18 cellular contexts compared by ENCODE assay signal in the genomic region with DNA sequence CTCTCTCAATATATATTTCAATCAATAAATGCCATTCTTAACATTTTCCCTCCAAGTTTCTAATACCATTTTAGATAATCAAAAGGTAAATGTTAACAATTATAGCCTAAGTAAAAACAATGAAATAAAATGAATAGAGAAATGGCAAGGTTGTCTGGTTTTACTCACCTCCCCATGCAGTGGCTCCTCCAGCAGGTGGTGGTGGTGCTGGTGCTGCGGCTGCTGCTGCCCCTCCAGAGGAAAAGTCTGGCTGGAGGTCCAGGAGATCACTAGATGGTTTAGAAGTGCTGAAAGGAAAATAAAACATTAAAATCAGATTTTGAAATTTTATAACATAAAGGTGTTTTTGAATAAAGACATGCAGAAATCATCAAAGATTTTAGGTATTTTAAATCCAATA.
"Had no signal": no experiment of that assay in that cellular context is flagged by ENCODE, and none has a peak within 500 bp of the region (broad histone marks: within the 10 kb centered on the region; RNA-seq: fewer than 3 reads in every experiment).

No MANE protein-coding gene starts in this region.

- H3K27me3 Mint-ChIP-seq: stimulated activated memory B cell treated with anti-CD40 and anti-IgM and Interleukin-4, amounts not matched to agents 10 μg/mL and 1 μg/mL and 100 μg/mL, for 72 hours; type B pancreatic cell had no signal

- H3K9me3 Mint-ChIP-seq: natural killer cell; stimulated activated memory B cell treated with anti-CD40 and anti-IgM and Interleukin-4, amounts not matched to agents 10 μg/mL and 1 μg/mL and 100 μg/mL, for 72 hours; type B pancreatic cell had no signal

- H3K27me3 ChIP-seq: left lung, neutrophil, pancreas, testis, tibial artery had no signal

- H3K27ac Mint-ChIP-seq: natural killer cell; stimulated activated memory B cell treated with anti-CD40 and anti-IgM and Interleukin-4, amounts not matched to agents 10 μg/mL and 1 μg/mL and 100 μg/mL, for 72 hours; type B pancreatic cell had no signal

- FAIRE-seq: endometrium, frontal cortex, kidney, pancreas had no signal

- H3K4me1 ChIP-seq: left lung, pancreas, testis had no signal

- H3K9me3 ChIP-seq: left lung, neutrophil, pancreas, testis, tibial artery had no signal

- H3K36me3 Mint-ChIP-seq: natural killer cell; stimulated activated memory B cell treated with anti-CD40 and anti-IgM and Interleukin-4, amounts not matched to agents 10 μg/mL and 1 μg/mL and 100 μg/mL, for 72 hours; type B pancreatic cell had no signal

- H3K4me1 Mint-ChIP-seq: natural killer cell; stimulated activated memory B cell treated with anti-CD40 and anti-IgM and Interleukin-4, amounts not matched to agents 10 μg/mL and 1 μg/mL and 100 μg/mL, for 72 hours had no signal

- H3K27ac ChIP-seq: coronary artery, left lung, neutrophil, pancreas, testis, tibial artery had no signal

- H3K4me3 ChIP-seq: coronary artery, left lung, pancreas, testis, tibial artery had no signal

- H3K36me3 ChIP-seq: left lung, neutrophil, pancreas, tibial artery had no signal

- DNase-seq: dermis blood vessel endothelial cell; effector memory CD4-positive, alpha-beta T cell; kidney; left cardiac atrium; left lung; natural killer cell; pancreas; stimulated activated CD4-positive, alpha-beta T cell treated with anti-CD3 and anti-CD28 coated beads, Interleukin-4, amount 100 ng/mL, for 4 hours; stimulated activated naive CD8-positive, alpha-beta T cell treated with anti-CD3 and anti-CD28 coated beads, Interleukin-15, Interleukin-2, amounts not matched to agents 100 U/mL and 50 U/mL, for 24 hours; substantia nigra; testis; tibial artery had no signal

- H3K4me3 Mint-ChIP-seq: natural killer cell; stimulated activated memory B cell treated with anti-CD40 and anti-IgM and Interleukin-4, amounts not matched to agents 10 μg/mL and 1 μg/mL and 100 μg/mL, for 72 hours; type B pancreatic cell had no signal
